ENCODE assay signal across 16 cellular contexts in genomic region chr18:11655605-11655932, GRCh38. TPM values are rescaled to one million over a fixed set of nuclear protein-coding genes. Genes with fewer than 3 reads are reported as not detected.
DNase-seq lines count a peak whose midpoint lies in the region; ATAC-seq, FAIRE-seq and TF ChIP-seq lines count a peak whose summit lies in the region.
"Had no signal": no experiment of that assay in that cellular context is flagged by ENCODE, and none has a peak within 500 bp of the region (broad histone marks: within the 10 kb centered on the region; RNA-seq: fewer than 3 reads in every experiment).

No MANE protein-coding gene starts in this region.

- H3K27ac ChIP-seq in K562 (ENCODE audit: extremely low read depth, low read depth, low read length) = no peak overlapping the region
- H3K27ac ChIP-seq: colonic mucosa, SJSA1, suprapubic skin had no signal

- H4K20me1 ChIP-seq in K562 (replicated peaks; ENCODE audit: control insufficient read depth, insufficient read depth, low read length) = 0 out of 2 replicates have a peak, but pooled peaks cover 3% of the 10 kb centered on the region

- H3K79me2 ChIP-seq in K562 (ENCODE audit: control insufficient read depth, insufficient read depth, low read length) = no peaks in the 10 kb centered on the region

- H3K36me3 Mint-ChIP-seq in natural killer cell = no peaks in the 10 kb centered on the region
- no peaks in the 10 kb centered on the region for H3K36me3 Mint-ChIP-seq in natural killer cell treated with Interleukin-12 subunit alpha and Interleukin-12 subunit beta and Interleukin-15 and Interleukin-18, amount 100 ng/mL, for 72 hours
- H3K36me3 Mint-ChIP-seq in mesothelial cell of epicardium = no peaks in the 10 kb centered on the region

- H3K36me3 ChIP-seq in K562 (ENCODE audit: control insufficient read depth, insufficient read depth, low read length) = no peaks in the 10 kb centered on the region
- H3K36me3 ChIP-seq: colonic mucosa, SJSA1, suprapubic skin had no signal

- peaks cover 6% of the 10 kb centered on the region in 2 donors for H3K4me1 Mint-ChIP-seq in natural killer cell
- no peaks in the 10 kb centered on the region for H3K4me1 Mint-ChIP-seq in natural killer cell treated with Interleukin-12 subunit alpha and Interleukin-12 subunit beta and Interleukin-15 and Interleukin-18, amount 100 ng/mL, for 72 hours (ENCODE audit: low read depth in 2 of 2)
- H3K4me1 Mint-ChIP-seq in mesothelial cell of epicardium = peaks cover 12% of the 10 kb centered on the region

- intact Hi-C loops in natural killer cell (cut with micrococcal nuclease) (loop anchor here (5.0 kb wide), 1 partner anchor 382 kb away; no protein-coding TSS in a partner anchor), K562 (cut with micrococcal nuclease) (loop anchor here (5.0 to 10.0 kb wide), 5 partner anchors 72 to 379 kb away; no protein-coding TSS in a partner anchor)

- no peak for TF ChIP-seq EP300 in K562 (IDR thresholded peaks at IDR 0.05; ENCODE audit: low read length)

- 0 out of 2 replicates have a peak overlapping the region, but pooled peaks have one; percentile 2 for H2AFZ ChIP-seq in K562 (ENCODE audit: low read depth, low read length)

- in situ Hi-C loops in K562 (cut with MboI) = loop anchor here (10.0 kb wide), 2 partner anchors 379 to 589 kb away; no protein-coding TSS in a partner anchor

- FAIRE-seq in K562 (lab: Jason Lieb, UNC) (no peak), GM12891 (lab: Jason Lieb, UNC) (no peak)

- no peak overlapping the region for H3K4me2 ChIP-seq in K562 (ENCODE audit: insufficient read depth, low read length)

- no peak overlapping the region for H3K9ac ChIP-seq in K562 (ENCODE audit: insufficient read depth in 1 of 2, low read depth in 2 of 2, low read length in 2 of 2)

- H3K27ac Mint-ChIP-seq in natural killer cell (no peak overlapping the region), mesothelial cell of epicardium (peak overlapping the region; percentile 11)
- H3K27ac Mint-ChIP-seq in natural killer cell treated with Interleukin-12 subunit alpha and Interleukin-12 subunit beta and Interleukin-15 and Interleukin-18, amount 100 ng/mL, for 72 hours = no peak overlapping the region
- H3K27ac Mint-ChIP-seq: activated CD8-positive, alpha-beta T cell treated with anti-CD3 and anti-CD28 coated beads, Interleukin-2, amount 10 ng/mL, durations not matched to agents 7 days and 5 days had no signal

- TF ChIP-seq RAD21 in K562 (CRISPR knock-in tag; conservative IDR thresholded peaks at IDR 0.05 in 1 of 2, IDR thresholded peaks at IDR 0.05 in 1 of 2) = no peak

- peak; percentile 5 for TF ChIP-seq CTCF in natural killer cell (IDR thresholded peaks at IDR 0.05)
- no peak for TF ChIP-seq CTCF in K562 (IDR thresholded peaks at IDR 0.05 in 2 of 3, conservative IDR thresholded peaks at IDR 0.05 in 1 of 3; ENCODE audit: insufficient read depth in 2 of 3, low read depth in 1 of 3, low read length in 3 of 3)
- TF ChIP-seq CTCF in mesothelial cell of epicardium (IDR thresholded peaks at IDR 0.05; ENCODE audit: unreplicated experiment) = peak; percentile 8

- no peaks in the 10 kb centered on the region for H3K9me3 Mint-ChIP-seq in natural killer cell
- H3K9me3 Mint-ChIP-seq in natural killer cell treated with Interleukin-12 subunit alpha and Interleukin-12 subunit beta and Interleukin-15 and Interleukin-18, amount 100 ng/mL, for 72 hours = no peaks in the 10 kb centered on the region
- no peaks in the 10 kb centered on the region for H3K9me3 Mint-ChIP-seq in mesothelial cell of epicardium

- H3K9me1 ChIP-seq in K562 (ENCODE audit: control insufficient read depth, insufficient read depth, low read length) = no peaks in the 10 kb centered on the region

- H3K4me1 ChIP-seq in K562 (replicated peaks in 1 of 2; ENCODE audit: control insufficient read depth in 2 of 2, insufficient read depth in 2 of 2, low read length in 2 of 2) = no peaks in the 10 kb centered on the region
- H3K4me1 ChIP-seq: colonic mucosa, SJSA1 had no signal

- no peak for TF ChIP-seq POLR2A in K562 (conservative IDR thresholded peaks at IDR 0.05)
- no peak for TF ChIP-seq POLR2A in GM12891 (IDR thresholded peaks at IDR 0.05; ENCODE audit: low read depth, low read length)

- POLR2A ChIA-PET in K562 (lab: Yijun Ruan, JAX) = no interaction called here

- no peak overlapping the region for H3K4me3 ChIP-seq in K562
- H3K4me3 ChIP-seq: colonic mucosa, SJSA1, suprapubic skin had no signal

- ATAC-seq in natural killer cell (no peak), K562 (no peak), GM21576 (IDR thresholded peaks at IDR 0.05; ENCODE audit: unreplicated experiment) (no peak), GM18867 (IDR thresholded peaks at IDR 0.05; ENCODE audit: unreplicated experiment) (no peak)
- no peak for ATAC-seq in natural killer cell treated with Interleukin-12 subunit alpha and Interleukin-12 subunit beta and Interleukin-15 and Interleukin-18, amount 100 ng/mL, for 72 hours

- H3K4me3 Mint-ChIP-seq in natural killer cell (no peak overlapping the region), mesothelial cell of epicardium (peak overlapping the region; percentile 57)
- no peak overlapping the region for H3K4me3 Mint-ChIP-seq in natural killer cell treated with Interleukin-12 subunit alpha and Interleukin-12 subunit beta and Interleukin-15 and Interleukin-18, amount 100 ng/mL, for 72 hours
- H3K4me3 Mint-ChIP-seq: activated CD8-positive, alpha-beta T cell treated with anti-CD3 and anti-CD28 coated beads, Interleukin-2, amount 10 ng/mL, durations not matched to agents 7 days and 5 days had no signal

- no TSS peak for BruUV-seq in K562 (replicated peaks; lab: Mats Ljungman, UMichigan)

- DNase-seq in natural killer cell (no peak), K562 (ENCODE audit: extremely low read depth in 1 of 4, low spot score in 3 of 4) (no peak), mesothelial cell of epicardium (ENCODE audit: low spot score in 2 of 2, unreplicated experiment in 2 of 2) (no peak), AG08396 (ENCODE audit: low spot score) (no peak), GM12891 (ENCODE audit: insufficient read length, low spot score) (no peak)
- DNase-seq in natural killer cell treated with Interleukin-12 subunit alpha and Interleukin-12 subunit beta and Interleukin-15 and Interleukin-18, amount 100 ng/mL, for 72 hours (ENCODE audit: low spot score) = no peak
- DNase-seq: kidney glomerular epithelial cell had no signal

- H3K9me3 ChIP-seq in K562 (replicated peaks; ENCODE audit: control insufficient read depth, insufficient read depth, low read depth, low read length) = no peaks in the 10 kb centered on the region
- H3K9me3 ChIP-seq: colonic mucosa, SJSA1, suprapubic skin had no signal

- H3K27me3 Mint-ChIP-seq in natural killer cell (ENCODE audit: low read depth in 2 of 2) = peaks cover 35 to 71% of the 10 kb centered on the region in 2 donors
- peaks cover 34 to 42% of the 10 kb centered on the region in 2 donors for H3K27me3 Mint-ChIP-seq in natural killer cell treated with Interleukin-12 subunit alpha and Interleukin-12 subunit beta and Interleukin-15 and Interleukin-18, amount 100 ng/mL, for 72 hours
- peaks cover 24% of the 10 kb centered on the region for H3K27me3 Mint-ChIP-seq in mesothelial cell of epicardium (ENCODE audit: low read depth)

- CTCF ChIA-PET in K562 (lab: Yijun Ruan, JAX; ENCODE audit: low intra/inter-chr PET ratio) = interaction anchor here (1.4 to 2.1 kb wide), 3 partner anchors 86 to 591 kb away, joined by 3 to 12 read pairs (median 7); no protein-coding TSS in a partner anchor

- peaks cover 11 to 41% of the 10 kb centered on the region in 2 experiments; a peak in 3 of 5 replicates for H3K27me3 ChIP-seq in K562 (ENCODE audit: control insufficient read depth in 2 of 2, insufficient read depth in 2 of 2, low read length in 2 of 2)
- H3K27me3 ChIP-seq: colonic mucosa had no signal

- WGBS in K562 (ENCODE audit: insufficient coverage, low coverage, missing lambda C conversion rate) = 12% methylated on average over 5 of the region's 5 CpGs

RNA-seq across cellular contexts. Expression of gene GNAL, which starts 33.5 kb away (rescaled TPM):
- total RNA-seq in natural killer cell (10 to 100 TPM; 10.9 to 15.0 (median 12.6) TPM), K562 (2014; rRNA removed) (not detected in 2 replicates), K562 (2014; rRNA removed; fragmentation: Illumina TruSeq; extraction: Trizol) (under 0.01 TPM in 1 of 2 replicates, not detected in the other), K562 (2015; rRNA removed; fragmentation: Illumina TruSeq; extraction: Trizol) (not detected in 2 replicates), K562 (2021) (0.04 TPM in 1 of 2 replicates, not detected in the other), mesothelial cell of epicardium (12.0 to 12.6 TPM (median 12.1 TPM) in 3 replicates)
- 1 to 10 TPM; 1.2 TPM for total RNA-seq in natural killer cell treated with Interleukin-12 subunit alpha and Interleukin-12 subunit beta and Interleukin-15 and Interleukin-18, amount 100 ng/mL, for 72 hours
- total RNA-seq in K562 (2011; cell fraction: chromatin; rRNA removed; ENCODE audit: low replicate concordance) = 0.42 TPM in 1 of 2 replicates, not detected in the other
- total RNA-seq in K562 (2011; cell fraction: nucleolus; rRNA removed) = 0.39 TPM in 1 of 2 replicates, not detected in the other
- 0.29 TPM in 1 of 2 replicates, not detected in the other for total RNA-seq in K562 (2011; cell fraction: nucleoplasm; rRNA removed)
- polyA plus RNA-seq in K562 (2011; rRNA removed) (0.01 and 0.10 TPM in 2 replicates), K562 (2014; fragmentation: Illumina TruSeq; extraction: Trizol) (not detected in 2 replicates), K562 (2014; fragmentation: Nextera tagmentation; extraction: Ambion mirVana) (under 1 TPM; 0.01 TPM), K562 (2014; rRNA removed) (not detected in 2 replicates)
- 0.06 TPM in 1 of 2 replicates, not detected in the other for polyA plus RNA-seq in K562 (2011; cell fraction: cytosol; rRNA removed)
- polyA plus RNA-seq in K562 (2011; cell fraction: nucleus; rRNA removed) = not detected in 2 replicates
- polyA plus RNA-seq in K562 (2012) = 0.10 and 0.15 TPM in 2 replicates
- 0.03 and 0.14 TPM in 2 replicates for polyA minus RNA-seq in K562 (2011; rRNA and poly(A)+ RNA removed)
- 1.4 TPM in 1 of 2 replicates, not detected in the other for polyA minus RNA-seq in K562 (2011; cell fraction: cytosol; rRNA and poly(A)+ RNA removed)
- not detected in 2 replicates for polyA minus RNA-seq in K562 (2011; cell fraction: nucleus; rRNA and poly(A)+ RNA removed)
- 0.14 TPM for polyA plus RNA-seq in GM12891 (2012; ENCODE audit: low read depth, missing spikeins)
- total RNA-seq: activated CD8-positive, alpha-beta T cell treated with anti-CD3 and anti-CD28 coated beads, Interleukin-2, amount 10 ng/mL, durations not matched to agents 7 days and 5 days had no signal

RNA-seq across cellular contexts. Expression of gene SLC35G4, which starts 46.2 kb away (rescaled TPM):
- total RNA-seq in natural killer cell (not detected), K562 (2014; rRNA removed) (not detected in 2 replicates), K562 (2014; rRNA removed; fragmentation: Illumina TruSeq; extraction: Trizol) (not detected in 2 replicates), K562 (2015; rRNA removed; fragmentation: Illumina TruSeq; extraction: Trizol) (not detected in 2 replicates), K562 (2021) (not detected in 2 replicates), mesothelial cell of epicardium (not detected in 3 replicates)
- total RNA-seq in natural killer cell treated with Interleukin-12 subunit alpha and Interleukin-12 subunit beta and Interleukin-15 and Interleukin-18, amount 100 ng/mL, for 72 hours = not detected
- total RNA-seq in K562 (2011; cell fraction: chromatin; rRNA removed; ENCODE audit: low replicate concordance) = not detected in 2 replicates
- not detected in 2 replicates for total RNA-seq in K562 (2011; cell fraction: nucleolus; rRNA removed)
- not detected in 2 replicates for total RNA-seq in K562 (2011; cell fraction: nucleoplasm; rRNA removed)
- polyA plus RNA-seq in K562 (2011; rRNA removed) (not detected in 2 replicates), K562 (2014; fragmentation: Illumina TruSeq; extraction: Trizol) (not detected in 2 replicates), K562 (2014; fragmentation: Nextera tagmentation; extraction: Ambion mirVana) (not detected), K562 (2014; rRNA removed) (not detected in 2 replicates)
- polyA plus RNA-seq in K562 (2011; cell fraction: cytosol; rRNA removed) = not detected in 2 replicates
- polyA plus RNA-seq in K562 (2011; cell fraction: nucleus; rRNA removed) = not detected in 2 replicates
- not detected in 2 replicates for polyA plus RNA-seq in K562 (2012)
- not detected in 2 replicates for polyA minus RNA-seq in K562 (2011; rRNA and poly(A)+ RNA removed)
- not detected in 2 replicates for polyA minus RNA-seq in K562 (2011; cell fraction: cytosol; rRNA and poly(A)+ RNA removed)
- not detected in 2 replicates for polyA minus RNA-seq in K562 (2011; cell fraction: nucleus; rRNA and poly(A)+ RNA removed)
- not detected for polyA plus RNA-seq in GM12891 (2012; ENCODE audit: low read depth, missing spikeins)
- total RNA-seq: activated CD8-positive, alpha-beta T cell treated with anti-CD3 and anti-CD28 coated beads, Interleukin-2, amount 10 ng/mL, durations not matched to agents 7 days and 5 days; Calu3; colonic mucosa; epithelial cell of proximal tubule; SJSA1; suprapubic skin had no signal
- polyA plus RNA-seq: AG04450 had no signal

Comparison
In these comparisons a context has a peak if more than half of its experiments do, and no peak if none do; other contexts are left out.
1. CTCF ChIP-seq: peak in natural killer cell (single experiment) and mesothelial cell of epicardium (single experiment); none in K562 (0 of 3).